In the genomic region with DNA sequence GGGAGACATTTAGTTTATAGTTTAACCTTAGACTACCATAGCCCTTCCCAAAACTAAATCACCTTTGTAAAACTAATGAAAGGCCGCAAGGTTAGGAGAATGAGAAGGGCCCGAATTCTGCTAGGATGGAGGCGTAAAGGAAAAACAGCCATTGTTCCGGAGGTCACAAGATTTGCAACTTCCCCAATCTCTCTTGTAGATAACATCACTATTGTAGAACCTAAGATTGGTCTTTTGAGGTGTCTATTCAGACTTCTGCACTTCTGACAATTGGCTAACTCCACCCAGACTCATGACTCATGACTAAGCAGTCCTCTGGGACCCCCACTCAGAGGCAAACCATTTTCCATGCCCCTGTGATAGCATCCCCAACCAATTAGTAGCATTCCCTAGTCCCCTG, we compare ENCODE assay signal across 17 cellular contexts.
"Had no signal": no experiment of that assay in that cellular context is flagged by ENCODE, and none has a peak within 500 bp of the region (broad histone marks: within the 10 kb centered on the region; RNA-seq: fewer than 3 reads in every experiment).

No MANE protein-coding gene starts in this region.

- H3K4me3 Mint-ChIP-seq: activated naive CD4-positive, alpha-beta T cell treated with anti-CD3 and anti-CD28 coated beads, Interleukin-2, amount 10 ng/mL, durations not matched to agents 7 days and 5 days; endodermal cell; neural crest cell; stimulated activated effector memory CD8-positive, alpha-beta T cell treated with anti-CD3 and anti-CD28 coated beads, Interleukin-12 subunit alpha, Interleukin-12 subunit beta, amount 100 ng/mL, for 72 hours had no signal

- DNase-seq: activated CD4-positive, alpha-beta T cell treated with anti-CD3 and anti-CD28 coated beads, Interleukin-2, amount 50 U/mL, for 4 hours; activated CD4-positive, CD25-positive, alpha-beta regulatory T cell treated with anti-CD3 and anti-CD28 coated beads, Interleukin-2, amount 50 U/mL, for 72 hours; activated naive CD4-positive, alpha-beta T cell treated with anti-CD3 and anti-CD28 coated beads, Interleukin-2, amount 10 ng/mL, durations not matched to agents 7 days and 5 days; activated T-cell treated with anti-CD3 and anti-CD28 coated beads for 4 hours; endodermal cell; erythroblast; hippocampal formation; kidney; left lung; mammary epithelial cell; stimulated activated CD4-positive, alpha-beta T cell treated with anti-CD3 and anti-CD28 coated beads, Interleukin-12 subunit alpha, Interleukin-12 subunit beta, amount 100 ng/mL, for 4 hours; T-helper 9 cell; tibial artery; uterus had no signal

- H3K27me3 Mint-ChIP-seq: activated naive CD4-positive, alpha-beta T cell treated with anti-CD3 and anti-CD28 coated beads, Interleukin-2, amount 10 ng/mL, durations not matched to agents 7 days and 5 days had no signal

- H3K27ac Mint-ChIP-seq: activated naive CD4-positive, alpha-beta T cell treated with anti-CD3 and anti-CD28 coated beads, Interleukin-2, amount 10 ng/mL, durations not matched to agents 7 days and 5 days; endodermal cell; stimulated activated effector memory CD8-positive, alpha-beta T cell treated with anti-CD3 and anti-CD28 coated beads, Interleukin-12 subunit alpha, Interleukin-12 subunit beta, amount 100 ng/mL, for 72 hours had no signal

- H3K27me3 ChIP-seq: left lung, tibial artery, uterus had no signal

- H3K4me1 ChIP-seq: parathyroid adenoma, tibial artery, uterus had no signal

- H3K4me1 Mint-ChIP-seq: activated naive CD4-positive, alpha-beta T cell treated with anti-CD3 and anti-CD28 coated beads, Interleukin-2, amount 10 ng/mL, durations not matched to agents 7 days and 5 days; neural crest cell had no signal

- H3K9me3 ChIP-seq: left lung, tibial artery, uterus had no signal

- ATAC-seq: left lung; stimulated activated effector memory CD8-positive, alpha-beta T cell treated with anti-CD3 and anti-CD28 coated beads, Interleukin-12 subunit alpha, Interleukin-12 subunit beta, amount 100 ng/mL, for 72 hours had no signal

- H3K4me3 ChIP-seq: left lung, tibial artery, uterus had no signal

- H3K27ac ChIP-seq: left lung, parathyroid adenoma, tibial artery, uterus had no signal

- H3K36me3 ChIP-seq: uterus had no signal

- H3K9me3 Mint-ChIP-seq: activated naive CD4-positive, alpha-beta T cell treated with anti-CD3 and anti-CD28 coated beads, Interleukin-2, amount 10 ng/mL, durations not matched to agents 7 days and 5 days; endodermal cell; neural crest cell; stimulated activated effector memory CD8-positive, alpha-beta T cell treated with anti-CD3 and anti-CD28 coated beads, Interleukin-12 subunit alpha, Interleukin-12 subunit beta, amount 100 ng/mL, for 72 hours had no signal
